11 cellular contexts compared by ENCODE assay signal in genomic region chr1:228465134-228465533, GRCh38. TPM values are rescaled to one million over a fixed set of nuclear protein-coding genes. Genes with fewer than 3 reads are reported as not detected.
DNase-seq lines count a peak whose midpoint lies in the region; ATAC-seq and TF ChIP-seq lines count a peak whose summit lies in the region.
"Had no signal": no experiment of that assay in that cellular context is flagged by ENCODE, and none has a peak within 500 bp of the region (broad histone marks: within the 10 kb centered on the region; RNA-seq: fewer than 3 reads in every experiment).

No MANE protein-coding gene starts in this region.

- peaks cover 0 to 100% (median 45%) of the 10 kb centered on the region in 4 donors for H3K27me3 ChIP-seq in esophagus muscularis mucosa

- peak overlapping the region; percentile 91 for H3K4me2 ChIP-seq in OCI-LY7 (ENCODE audit: low read length)

- no peaks in the 10 kb centered on the region for H3K9me3 Mint-ChIP-seq in T-helper 1 cell treated with Interleukin-12 subunit alpha and Interleukin-12 subunit beta and Interleukin-4 antibody, amounts not matched to agents 30 μg/mL and 1 μg/mL, for 36 hours
- H3K9me3 Mint-ChIP-seq in progenitor cell of endocrine pancreas (ENCODE audit: low read depth), result no peaks in the 10 kb centered on the region

- WGBS in esophagus muscularis mucosa, result 11% methylated on average over 13 of the region's 13 CpGs

- peaks cover 20% of the 10 kb centered on the region for H3K27me3 Mint-ChIP-seq in T-helper 1 cell treated with Interleukin-12 subunit alpha and Interleukin-12 subunit beta and Interleukin-4 antibody, amounts not matched to agents 30 μg/mL and 1 μg/mL, for 36 hours (ENCODE audit: low read depth)
- peaks cover 76% of the 10 kb centered on the region for H3K27me3 Mint-ChIP-seq in progenitor cell of endocrine pancreas

- no peak for ATAC-seq in HG02884 (IDR thresholded peaks at IDR 0.05; ENCODE audit: unreplicated experiment)

- no peaks in the 10 kb centered on the region; the same call in 1 of the 2 replicates for H4K20me1 ChIP-seq in OCI-LY7 (ENCODE audit: insufficient read depth, low read length)

- POLR2A ChIA-PET in OCI-LY7 (lab: Charles Lee), result interaction anchor here (0.6 to 3.8 kb wide), 9 partner anchors 9 to 329 kb away, joined by 3 to 49 read pairs (median 22); partner anchors contain the start of gene RNF187

- intact Hi-C loops in OCI-LY7 (cut with micrococcal nuclease; ENCODE audit: unreplicated experiment), result no loop called here
- intact Hi-C loops in esophagus muscularis mucosa (cut with DNase I), result no loop called here

- peak overlapping the region; percentile 90 for H3K27ac Mint-ChIP-seq in T-helper 1 cell treated with Interleukin-12 subunit alpha and Interleukin-12 subunit beta and Interleukin-4 antibody, amounts not matched to agents 30 μg/mL and 1 μg/mL, for 36 hours
- H3K27ac Mint-ChIP-seq in progenitor cell of endocrine pancreas, result peak overlapping the region; percentile 77

- H3K4me3 Mint-ChIP-seq in T-helper 1 cell treated with Interleukin-12 subunit alpha and Interleukin-12 subunit beta and Interleukin-4 antibody, amounts not matched to agents 30 μg/mL and 1 μg/mL, for 36 hours, result peak overlapping the region; percentile 85
- H3K4me3 Mint-ChIP-seq in progenitor cell of endocrine pancreas (ENCODE audit: low read depth), result peak overlapping the region; percentile 78

- no peaks in the 10 kb centered on the region for H3K9me2 ChIP-seq in OCI-LY7 (ENCODE audit: insufficient read depth, low read length)

- H3K9me3 ChIP-seq in OCI-LY7 (ENCODE audit: low read length), result no peaks in the 10 kb centered on the region
- H3K9me3 ChIP-seq in esophagus muscularis mucosa, result no peaks in the 10 kb centered on the region

- TSS peak; percentile 92 for BruUV-seq in OCI-LY7 (replicated peaks; lab: Mats Ljungman, UMichigan)

- no peak for TF ChIP-seq POLR2A in esophagus muscularis mucosa (IDR thresholded peaks at IDR 0.05; ENCODE audit: low read depth)

- peaks cover 33% of the 10 kb centered on the region; the same call in 1 of the 2 replicates for H3K79me2 ChIP-seq in OCI-LY7 (ENCODE audit: insufficient read depth, low read depth, low read length)

- no peak for TF ChIP-seq EP300 in esophagus muscularis mucosa (IDR thresholded peaks at IDR 0.05)

- H3K4me1 ChIP-seq in OCI-LY7 (ENCODE audit: insufficient read depth, low read length, poor library complexity, severe bottlenecking), result peaks cover 51% of the 10 kb centered on the region
- H3K4me1 ChIP-seq in esophagus muscularis mucosa, result peaks cover 17 to 19% (median 18%) of the 10 kb centered on the region in 4 donors

- CTCF ChIA-PET in OCI-LY7 (lab: Charles Lee; ENCODE audit: unreplicated experiment), result interaction anchor here (1.1 to 1.3 kb wide), 2 partner anchors 9 to 300 kb away, joined by 3 to 6 read pairs; no protein-coding TSS in a partner anchor

- peaks cover 6% of the 10 kb centered on the region for H3K36me3 Mint-ChIP-seq in T-helper 1 cell treated with Interleukin-12 subunit alpha and Interleukin-12 subunit beta and Interleukin-4 antibody, amounts not matched to agents 30 μg/mL and 1 μg/mL, for 36 hours (ENCODE audit: low read depth)
- no peaks in the 10 kb centered on the region for H3K36me3 Mint-ChIP-seq in progenitor cell of endocrine pancreas (ENCODE audit: insufficient read depth)

- TF ChIP-seq CTCF in OCI-LY7 (conservative IDR thresholded peaks at IDR 0.05; ENCODE audit: low read length) (no peak), esophagus muscularis mucosa (IDR thresholded peaks at IDR 0.05) (no peak), progenitor cell of endocrine pancreas (IDR thresholded peaks at IDR 0.05; ENCODE audit: unreplicated experiment) (no peak)

- H3K4me1 Mint-ChIP-seq in T-helper 1 cell treated with Interleukin-12 subunit alpha and Interleukin-12 subunit beta and Interleukin-4 antibody, amounts not matched to agents 30 μg/mL and 1 μg/mL, for 36 hours (ENCODE audit: low read depth), result peaks cover 59% of the 10 kb centered on the region
- H3K4me1 Mint-ChIP-seq in progenitor cell of endocrine pancreas (ENCODE audit: low read depth), result peaks cover 10% of the 10 kb centered on the region

- H3K4me3 ChIP-seq in OCI-LY7 (ENCODE audit: low read depth, low read length, poor library complexity, severe bottlenecking), result peak overlapping the region; percentile 95
- peak overlapping the region in 3 of 4 donors; percentile 21 to 48 (median 34) for H3K4me3 ChIP-seq in esophagus muscularis mucosa

- peak overlapping the region; percentile 34; the same call in 1 of the 2 replicates for H2AFZ ChIP-seq in OCI-LY7 (ENCODE audit: low read length)

- H3K27ac ChIP-seq in OCI-LY7 (ENCODE audit: low read depth, low read length, poor library complexity, severe bottlenecking), result peak overlapping the region; percentile 95
- no peak overlapping the region for H3K27ac ChIP-seq in esophagus muscularis mucosa (replicated peaks in 1 of 4)

- H3K36me3 ChIP-seq in OCI-LY7 (ENCODE audit: insufficient read depth, low read length) (no peaks in the 10 kb centered on the region), esophagus muscularis mucosa (no peaks in the 10 kb centered on the region)

- DNase-seq in T-helper 1 cell, result no peak
- DNase-seq in OCI-LY7 (ENCODE audit: low spot score), result peak; percentile 37
- DNase-seq in esophagus muscularis mucosa (ENCODE audit: extremely low spot score), result no peak
- no peak for DNase-seq in progenitor cell of endocrine pancreas (ENCODE audit: low spot score, unreplicated experiment)
- no peak for DNase-seq in cerebellum (ENCODE audit: low spot score)
- no peak for DNase-seq in pons (ENCODE audit: low spot score)
- DNase-seq: AML-193 had no signal

RNA-seq across cellular contexts. Expression of gene RNF187, which starts 22.0 kb away (rescaled TPM):
- total RNA-seq in OCI-LY7 (2014; rRNA removed; shearing (Covaris generic)), result 257 and 351 TPM in 2 replicates
- total RNA-seq in OCI-LY7 (2022) (478 and 484 TPM in 2 replicates), esophagus muscularis mucosa (10 to 100 TPM; 22.5 to 62.6 (median 61.0) TPM), progenitor cell of endocrine pancreas (94.8 and 98.6 TPM in 2 replicates), cerebellum (48.5 TPM)

RNA-seq across cellular contexts. Expression of gene TRIM17, which starts 48.5 kb away (rescaled TPM):
- 0.13 TPM in 1 of 2 replicates, not detected in the other for total RNA-seq in OCI-LY7 (2014; rRNA removed; shearing (Covaris generic))
- total RNA-seq in OCI-LY7 (2022) (not detected in 2 replicates), esophagus muscularis mucosa (not detected), progenitor cell of endocrine pancreas (20.5 and 20.8 TPM in 2 replicates), cerebellum (4.0 TPM)
- total RNA-seq: LHCN-M2, myocyte had no signal

RNA-seq across cellular contexts. Expression of gene TRIM11, which starts 58.5 kb away (rescaled TPM):
- total RNA-seq in OCI-LY7 (2014; rRNA removed; shearing (Covaris generic)), result 26.7 and 30.0 TPM in 2 replicates
- total RNA-seq in OCI-LY7 (2022), result 57.4 and 60.8 TPM in 2 replicates
- total RNA-seq in esophagus muscularis mucosa, result 10 to 100 TPM; 13.8 to 26.1 (median 20.9) TPM
- 41.1 and 42.4 TPM in 2 replicates for total RNA-seq in progenitor cell of endocrine pancreas
- 16.1 TPM for total RNA-seq in cerebellum
